24 cellular contexts compared by ENCODE assay signal in the genomic region with DNA sequence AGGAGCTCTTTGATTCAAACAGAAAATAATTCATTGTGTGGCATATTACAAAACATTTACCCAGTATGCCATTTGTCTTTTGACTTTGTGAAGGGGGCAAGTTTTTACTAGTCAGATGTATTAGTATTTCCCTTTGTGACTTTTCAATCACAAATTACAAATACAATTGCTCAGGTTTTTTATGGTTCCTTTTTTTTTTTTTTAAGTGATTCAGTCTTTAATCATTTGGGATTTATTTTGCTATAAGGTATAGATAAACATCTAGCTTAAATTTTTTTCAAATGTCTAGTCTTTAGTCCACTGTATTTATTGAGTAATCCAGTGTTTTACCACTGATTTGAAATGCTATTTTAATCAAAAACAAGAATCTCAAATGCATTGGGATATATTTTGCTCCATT.
"Had no signal": no experiment of that assay in that cellular context is flagged by ENCODE, and none has a peak within 500 bp of the region (broad histone marks: within the 10 kb centered on the region; RNA-seq: fewer than 3 reads in every experiment).

No MANE protein-coding gene starts in this region.

- H3K4me1 ChIP-seq: right atrium auricular region, sigmoid colon, stomach had no signal

- H3K27ac Mint-ChIP-seq: neural progenitor cell had no signal

- H3K4me3 Mint-ChIP-seq: naive thymus-derived CD8-positive, alpha-beta T cell; neural progenitor cell had no signal

- ATAC-seq: gastroesophageal sphincter; left colon; left ventricle myocardium superior; mucosa of descending colon; naive thymus-derived CD8-positive, alpha-beta T cell had no signal

- H3K36me3 Mint-ChIP-seq: neural progenitor cell had no signal

- H2AFZ ChIP-seq: neural progenitor cell had no signal

- H3K9me3 ChIP-seq: esophagus muscularis mucosa, gastroesophageal sphincter, mucosa of descending colon, ovary, right atrium auricular region, sigmoid colon, stomach, thoracic aorta had no signal

- H3K27ac ChIP-seq: coronary artery, esophagus muscularis mucosa, gastroesophageal sphincter, neural progenitor cell, ovary, right atrium auricular region, sigmoid colon, skin epidermis, stomach, thoracic aorta had no signal

- H3K27me3 ChIP-seq: esophagus muscularis mucosa, gastroesophageal sphincter, neural progenitor cell, ovary, right atrium auricular region, sigmoid colon, stomach had no signal

- DNase-seq: effector CD4-positive, alpha-beta T cell; glutamatergic neuron; left colon; left ventricle myocardium superior; mesendoderm; mucosa of descending colon; naive thymus-derived CD8-positive, alpha-beta T cell; nucleus accumbens; ovary; sigmoid colon; stimulated activated CD4-positive, alpha-beta T cell treated with anti-CD3 and anti-CD28 coated beads, Interleukin-2, amount 100 ng/mL, for 24 hours; stimulated activated CD4-positive, alpha-beta T cell treated with anti-CD3 and anti-CD28 coated beads, Interleukin-4, amount 100 ng/mL, for 4 hours; stimulated activated naive CD4-positive, alpha-beta T cell; stomach; substantia nigra; trophoblast cell had no signal

- H3K9me3 Mint-ChIP-seq: naive thymus-derived CD8-positive, alpha-beta T cell; neural progenitor cell had no signal

- H3K4me2 ChIP-seq: neural progenitor cell had no signal

- H3K27me3 Mint-ChIP-seq: naive thymus-derived CD8-positive, alpha-beta T cell had no signal

- H3K36me3 ChIP-seq: esophagus muscularis mucosa, gastroesophageal sphincter, neural progenitor cell, ovary, right atrium auricular region, sigmoid colon, stomach, thoracic aorta had no signal

- H3K4me3 ChIP-seq: coronary artery, esophagus muscularis mucosa, gastroesophageal sphincter, lung, mucosa of descending colon, neural progenitor cell, ovary, right atrium auricular region, sigmoid colon, skin epidermis, stomach, thoracic aorta had no signal

- H3K9ac ChIP-seq: neural progenitor cell had no signal
